17 cellular contexts compared by ENCODE assay signal in genomic region chr2:25954199-25954752, GRCh38.
"Had no signal": no experiment of that assay in that cellular context is flagged by ENCODE, and none has a peak within 500 bp of the region (broad histone marks: within the 10 kb centered on the region; RNA-seq: fewer than 3 reads in every experiment).

No MANE protein-coding gene starts in this region.

- H3K4me3 ChIP-seq: colonic mucosa, esophagus muscularis mucosa, left ventricle myocardium inferior, thoracic aorta had no signal

- H3K36me3 ChIP-seq: colonic mucosa, left ventricle myocardium inferior, thoracic aorta had no signal

- H3K4me1 ChIP-seq: colonic mucosa had no signal

- H3K9me3 Mint-ChIP-seq: activated B cell treated with CpG ODN at 0.5 μM for 24 hours; activated CD4-positive, alpha-beta T cell treated with anti-CD3 and anti-CD28 coated beads, Interleukin-2, amount 10 ng/mL, durations not matched to agents 24 days and 14 days; activated naive CD8-positive, alpha-beta T cell treated with anti-CD3 and anti-CD28 coated beads for 36 hours; brain; natural killer cell treated with Interleukin-12 subunit alpha and Interleukin-12 subunit beta and Interleukin-15 and Interleukin-18, amount 100 ng/mL, for 72 hours; stimulated activated effector memory CD8-positive, alpha-beta T cell treated with anti-CD3 and anti-CD28 coated beads, Interleukin-12 subunit alpha, Interleukin-12 subunit beta, amount 100 ng/mL, for 72 hours; T-helper 1 cell treated with Interleukin-12 subunit alpha and Interleukin-12 subunit beta and Interleukin-4 antibody, amounts not matched to agents 30 μg/mL and 1 μg/mL, for 36 hours had no signal

- H3K9me3 ChIP-seq: colonic mucosa, esophagus muscularis mucosa, left ventricle myocardium inferior, thoracic aorta had no signal

- H3K36me3 Mint-ChIP-seq: activated naive CD8-positive, alpha-beta T cell treated with anti-CD3 and anti-CD28 coated beads for 36 hours; natural killer cell treated with Interleukin-12 subunit alpha and Interleukin-12 subunit beta and Interleukin-15 and Interleukin-18, amount 100 ng/mL, for 72 hours had no signal

- DNase-seq: activated B cell treated with CpG ODN at 0.5 μM for 24 hours; activated CD4-positive, alpha-beta T cell treated with anti-CD3 and anti-CD28 coated beads, Interleukin-2, amount 10 ng/mL, durations not matched to agents 24 days and 14 days; activated CD8-positive, alpha-beta memory T cell treated with anti-CD3 and anti-CD28 coated beads, Interleukin-2, amount 50 U/mL, for 4 hours; activated CD8-positive, alpha-beta T cell treated with anti-CD3 and anti-CD28 coated beads, Interleukin-2, amount 10 ng/mL, durations not matched to agents 7 days and 5 days; activated effector memory CD4-positive, alpha-beta T cell treated with anti-CD3 and anti-CD28 coated beads, Interleukin-2, amount 50 U/mL, for 16 hours; activated naive CD8-positive, alpha-beta T cell treated with anti-CD3 and anti-CD28 coated beads for 36 hours; activated T-cell treated with anti-CD3 and anti-CD28 coated beads, Interleukin-2, amount 50 U/mL, for 48 hours; central memory CD4-positive, alpha-beta T cell; colonic mucosa; left ventricle myocardium inferior had no signal

- H3K27me3 Mint-ChIP-seq: activated B cell treated with CpG ODN at 0.5 μM for 24 hours; activated CD4-positive, alpha-beta T cell treated with anti-CD3 and anti-CD28 coated beads, Interleukin-2, amount 10 ng/mL, durations not matched to agents 24 days and 14 days; activated naive CD8-positive, alpha-beta T cell treated with anti-CD3 and anti-CD28 coated beads for 36 hours; brain; natural killer cell treated with Interleukin-12 subunit alpha and Interleukin-12 subunit beta and Interleukin-15 and Interleukin-18, amount 100 ng/mL, for 72 hours had no signal

- H3K4me1 Mint-ChIP-seq: activated B cell treated with CpG ODN at 0.5 μM for 24 hours; activated CD4-positive, alpha-beta T cell treated with anti-CD3 and anti-CD28 coated beads, Interleukin-2, amount 10 ng/mL, durations not matched to agents 24 days and 14 days; activated naive CD8-positive, alpha-beta T cell treated with anti-CD3 and anti-CD28 coated beads for 36 hours; stimulated activated effector memory CD8-positive, alpha-beta T cell treated with anti-CD3 and anti-CD28 coated beads, Interleukin-12 subunit alpha, Interleukin-12 subunit beta, amount 100 ng/mL, for 72 hours had no signal

- H3K27ac ChIP-seq: colonic mucosa, esophagus muscularis mucosa, left ventricle myocardium inferior, thoracic aorta had no signal

- H3K27ac Mint-ChIP-seq: activated B cell treated with CpG ODN at 0.5 μM for 24 hours; activated CD4-positive, alpha-beta T cell treated with anti-CD3 and anti-CD28 coated beads, Interleukin-2, amount 10 ng/mL, durations not matched to agents 24 days and 14 days; activated CD8-positive, alpha-beta T cell treated with anti-CD3 and anti-CD28 coated beads, Interleukin-2, amount 10 ng/mL, durations not matched to agents 7 days and 5 days; activated naive CD8-positive, alpha-beta T cell treated with anti-CD3 and anti-CD28 coated beads for 36 hours; natural killer cell treated with Interleukin-12 subunit alpha and Interleukin-12 subunit beta and Interleukin-15 and Interleukin-18, amount 100 ng/mL, for 72 hours; stimulated activated effector memory CD8-positive, alpha-beta T cell treated with anti-CD3 and anti-CD28 coated beads, Interleukin-12 subunit alpha, Interleukin-12 subunit beta, amount 100 ng/mL, for 72 hours; T-helper 1 cell treated with Interleukin-12 subunit alpha and Interleukin-12 subunit beta and Interleukin-4 antibody, amounts not matched to agents 30 μg/mL and 1 μg/mL, for 36 hours had no signal

- H3K4me3 Mint-ChIP-seq: activated B cell treated with CpG ODN at 0.5 μM for 24 hours; activated CD4-positive, alpha-beta T cell treated with anti-CD3 and anti-CD28 coated beads, Interleukin-2, amount 10 ng/mL, durations not matched to agents 24 days and 14 days; activated CD8-positive, alpha-beta T cell treated with anti-CD3 and anti-CD28 coated beads, Interleukin-2, amount 10 ng/mL, durations not matched to agents 7 days and 5 days; activated naive CD8-positive, alpha-beta T cell treated with anti-CD3 and anti-CD28 coated beads for 36 hours; brain; natural killer cell treated with Interleukin-12 subunit alpha and Interleukin-12 subunit beta and Interleukin-15 and Interleukin-18, amount 100 ng/mL, for 72 hours; stimulated activated effector memory CD8-positive, alpha-beta T cell treated with anti-CD3 and anti-CD28 coated beads, Interleukin-12 subunit alpha, Interleukin-12 subunit beta, amount 100 ng/mL, for 72 hours; T-helper 1 cell treated with Interleukin-12 subunit alpha and Interleukin-12 subunit beta and Interleukin-4 antibody, amounts not matched to agents 30 μg/mL and 1 μg/mL, for 36 hours had no signal

- ATAC-seq: activated CD8-positive, alpha-beta T cell treated with anti-CD3 and anti-CD28 coated beads, Interleukin-2, amount 10 ng/mL, durations not matched to agents 7 days and 5 days; natural killer cell treated with Interleukin-12 subunit alpha and Interleukin-12 subunit beta and Interleukin-15 and Interleukin-18, amount 100 ng/mL, for 72 hours; stimulated activated effector memory CD8-positive, alpha-beta T cell treated with anti-CD3 and anti-CD28 coated beads, Interleukin-12 subunit alpha, Interleukin-12 subunit beta, amount 100 ng/mL, for 72 hours had no signal

- FAIRE-seq: TTC549 had no signal

- H3K27me3 ChIP-seq: colonic mucosa, esophagus muscularis mucosa had no signal
